Comparison of ENCODE assay signal across 14 cellular contexts in genomic region chr7:41809081-41809480, GRCh38.
DNase-seq lines count a peak whose midpoint lies in the region; ATAC-seq, FAIRE-seq and TF ChIP-seq lines count a peak whose summit lies in the region.
"Had no signal": no experiment of that assay in that cellular context is flagged by ENCODE, and none has a peak within 500 bp of the region (broad histone marks: within the 10 kb centered on the region; RNA-seq: fewer than 3 reads in every experiment).

No MANE protein-coding gene starts in this region.

- no peaks in the 10 kb centered on the region for H3F3A ChIP-seq in GM23338 (replicated peaks; ENCODE audit: low read depth)

- no peak overlapping the region for H3K9ac ChIP-seq in HUES64 (ENCODE audit: low read depth, low read length)
- H3K9ac ChIP-seq in iPS-20b (ENCODE audit: low read depth, low read length), result 0 out of 2 replicates have a peak overlapping the region, but pooled peaks have one; percentile 0
- H3K9ac ChIP-seq: BLaER1 treated with 17β-estradiol and CSF1 and Interleukin-3, amounts not matched to agents 10 nM and 100 nM had no signal

- no peak for ATAC-seq in GM23338
- no peak for ATAC-seq in Right ventricle myocardium superior (ENCODE audit: poor library complexity)

- peaks cover 35% of the 10 kb centered on the region for H3K4me1 Mint-ChIP-seq in GM23338

- H3K27me3 ChIP-seq in GM23338 (ENCODE audit: insufficient read depth) (no peaks in the 10 kb centered on the region), HUES64 (ENCODE audit: insufficient read depth, low read length) (no peaks in the 10 kb centered on the region), iPS-20b (ENCODE audit: insufficient read depth, low read length) (no peaks in the 10 kb centered on the region)
- H3K27me3 ChIP-seq: BLaER1 treated with 17β-estradiol and CSF1 and Interleukin-3, amounts not matched to agents 10 nM and 100 nM had no signal

- H3K9me2 ChIP-seq in GM23338 (ENCODE audit: insufficient read depth), result no peaks in the 10 kb centered on the region

- peak overlapping the region; percentile 98; the same call in 1 of the 2 replicates for H3K27ac Mint-ChIP-seq in GM23338
- H3K27ac Mint-ChIP-seq: CD4-positive, alpha-beta T cell had no signal

- H3K27ac ChIP-seq in GM23338 (ENCODE audit: low read depth) (peak overlapping the region; percentile 80), HUES64 (ENCODE audit: low read depth, low read length) (peak overlapping the region; percentile 86; the same call in 1 of the 2 replicates), iPS-20b (ENCODE audit: low read length) (peak overlapping the region; percentile 11)

- DNase-seq in GM23338 (ENCODE audit: low spot score) (no peak), amniotic epithelial cell (ENCODE audit: low read depth) (peak; percentile 70), Right ventricle myocardium superior (no peak), LoVo (ENCODE audit: low spot score) (no peak), frontal cortex (ENCODE audit: low spot score in 2 of 2) (no peak)
- no peak for DNase-seq in activated CD4-positive, alpha-beta T cell treated with anti-CD3 and anti-CD28 coated beads, Interleukin-2, amount 50 U/mL, for 4 hours
- DNase-seq: ACHN; Calu3; CD4-positive, alpha-beta T cell; DMS 273 treated with DMSO at 0.1 percent for 48 hours had no signal

- no peak for TF ChIP-seq CTCF in GM23338 (conservative IDR thresholded peaks at IDR 0.05; ENCODE audit: low read depth in 2 of 2)

- H4K20me1 ChIP-seq in GM23338 (replicated peaks; ENCODE audit: insufficient read depth), result no peaks in the 10 kb centered on the region
- H4K20me1 ChIP-seq: BLaER1 treated with 17β-estradiol and CSF1 and Interleukin-3, amounts not matched to agents 10 nM and 100 nM had no signal

- 87% methylated on average over 2 of the region's 2 CpGs for WGBS in HUES64

- no peaks in the 10 kb centered on the region for H3K79me2 ChIP-seq in GM23338 (replicated peaks; ENCODE audit: insufficient read depth)

- peaks cover 7% of the 10 kb centered on the region for H3K4me1 ChIP-seq in GM23338 (ENCODE audit: insufficient read depth)
- peaks cover 34% of the 10 kb centered on the region for H3K4me1 ChIP-seq in HUES64 (ENCODE audit: insufficient read depth, low read length)
- peaks cover 23% of the 10 kb centered on the region; the same call in 1 of the 2 replicates for H3K4me1 ChIP-seq in iPS-20b (ENCODE audit: insufficient read depth, low read length)

- intact Hi-C loops in Right ventricle myocardium superior (cut with DNase I), result no loop called here

- FAIRE-seq in frontal cortex (lab: Jason Lieb, UNC), result no peak
- FAIRE-seq: HTR-8/SVneo had no signal

- peaks cover 2% of the 10 kb centered on the region for H3K27me3 Mint-ChIP-seq in GM23338 (ENCODE audit: insufficient read depth, low read depth, poor library complexity)
- H3K27me3 Mint-ChIP-seq: CD4-positive, alpha-beta T cell had no signal

- H3K4me3 Mint-ChIP-seq in GM23338, result no peak overlapping the region
- H3K4me3 Mint-ChIP-seq: CD4-positive, alpha-beta T cell had no signal

- no peak overlapping the region for H3K4me3 ChIP-seq in GM23338
- no peak overlapping the region for H3K4me3 ChIP-seq in HUES64 (ENCODE audit: low read length)
- peak overlapping the region; percentile 22; the same call in 1 of the 2 replicates for H3K4me3 ChIP-seq in iPS-20b (ENCODE audit: low read length)
- H3K4me3 ChIP-seq: BLaER1 treated with 17β-estradiol and CSF1 and Interleukin-3, amounts not matched to agents 10 nM and 100 nM had no signal

- H3K4me2 ChIP-seq in GM23338, result 0 out of 2 replicates have a peak overlapping the region, but pooled peaks have one; percentile 20

- H3K36me3 ChIP-seq in GM23338 (ENCODE audit: insufficient read depth) (0 out of 2 replicates have a peak, but pooled peaks cover 6% of the 10 kb centered on the region), HUES64 (ENCODE audit: insufficient read depth, low read length) (no peaks in the 10 kb centered on the region), iPS-20b (ENCODE audit: insufficient read depth, low read depth, low read length) (no peaks in the 10 kb centered on the region)
- H3K36me3 ChIP-seq: BLaER1 treated with 17β-estradiol and CSF1 and Interleukin-3, amounts not matched to agents 10 nM and 100 nM had no signal

- no peak overlapping the region for H2AFZ ChIP-seq in GM23338

- peaks cover 9% of the 10 kb centered on the region for H3K9me3 ChIP-seq in HUES64 (ENCODE audit: insufficient read depth, low read depth, low read length)
- peaks cover 4% of the 10 kb centered on the region; the same call in 1 of the 2 replicates for H3K9me3 ChIP-seq in iPS-20b (ENCODE audit: insufficient read depth, low read depth, low read length)

- H3K36me3 Mint-ChIP-seq in GM23338 (ENCODE audit: low read depth), result peaks cover 24% of the 10 kb centered on the region

- peaks cover 22% of the 10 kb centered on the region for H3K9me3 Mint-ChIP-seq in GM23338
- H3K9me3 Mint-ChIP-seq: CD4-positive, alpha-beta T cell had no signal

TF ChIP-seq in GM23338, 12 proteins besides CTCF, POLR2A, EP300 and RAD21:
- TF ChIP-seq STAT1 (IDR thresholded peaks at IDR 0.05; ENCODE audit: unreplicated experiment) (no peak), ZNF462 (CRISPR knock-in tag; IDR thresholded peaks at IDR 0.05) (0 out of 2 replicates have a peak, but pooled peaks have one; percentile 0)

Comparison
In these comparisons a context has a peak if more than half of its experiments do, and no peak if none do; other contexts are left out.
1. H3K27ac ChIP-seq: peak in every context shown above with its lines; median percentile 86 in HUES64; 80 in GM23338; 11 in iPS-20b.